In genomic region chr2:200383380-200384110, GRCh38 we compare ENCODE assay signal across 8 cellular contexts.
DNase-seq lines count a peak whose midpoint lies in the region; ATAC-seq and TF ChIP-seq lines count a peak whose summit lies in the region.

No MANE protein-coding gene starts in this region.

- no peak for TF ChIP-seq EP300 in tibial nerve (IDR thresholded peaks at IDR 0.05)

- no peaks in the 10 kb centered on the region for H3K27me3 ChIP-seq in tibial nerve
- no peaks in the 10 kb centered on the region for H3K27me3 ChIP-seq in testis

- DNase-seq in DMS79 (lab: John Stamatoyannopoulos, UW) (peak; percentile 71), LNCaP clone FGC (ENCODE audit: low read depth) (peak; percentile 60), iPS-NIHi11 (ENCODE audit: low spot score) (peak; percentile 47), tibial nerve (ENCODE audit: low spot score in 2 of 2) (no peak), omental fat pad (ENCODE audit: low spot score) (no peak), testis (no peak)
- DNase-seq in activated naive CD8-positive, alpha-beta T cell treated with anti-CD3 and anti-CD28 coated beads, Interleukin-2, amount 10 ng/mL, durations not matched to agents 7 days and 5 days: no peak

- TF ChIP-seq CTCF in LNCaP clone FGC (IDR thresholded peaks at IDR 0.05; ENCODE audit: control insufficient read depth, extremely low read depth, insufficient read depth): no peak
- no peak for TF ChIP-seq CTCF in tibial nerve (IDR thresholded peaks at IDR 0.05)
- TF ChIP-seq CTCF in omental fat pad (IDR thresholded peaks at IDR 0.05): no peak
- TF ChIP-seq CTCF in testis (IDR thresholded peaks at IDR 0.05): no peak

- TF ChIP-seq POLR2A in tibial nerve (IDR thresholded peaks at IDR 0.05) (no peak), testis (IDR thresholded peaks at IDR 0.05) (no peak)

- H3K27ac Mint-ChIP-seq in activated naive CD8-positive, alpha-beta T cell treated with anti-CD3 and anti-CD28 coated beads, Interleukin-2, amount 10 ng/mL, durations not matched to agents 7 days and 5 days: peak overlapping the region; percentile 97

- POLR2A ChIA-PET in activated naive CD8-positive, alpha-beta T cell treated with anti-CD3 and anti-CD28 coated beads, Interleukin-2, amount 10 ng/mL, durations not matched to agents 7 days and 5 days (lab: Charles Lee): interaction anchor here (0.8 to 3.0 kb wide), 4 partner anchors 9 to 85 kb away, joined by 3 to 23 read pairs (median 3); partner anchors contain the start of gene SPATS2L

- H3K36me3 Mint-ChIP-seq in activated naive CD8-positive, alpha-beta T cell treated with anti-CD3 and anti-CD28 coated beads, Interleukin-2, amount 10 ng/mL, durations not matched to agents 7 days and 5 days: peaks cover 32% of the 10 kb centered on the region

- no peaks in the 10 kb centered on the region for H3K27me3 Mint-ChIP-seq in activated naive CD8-positive, alpha-beta T cell treated with anti-CD3 and anti-CD28 coated beads, Interleukin-2, amount 10 ng/mL, durations not matched to agents 7 days and 5 days

- H3K36me3 ChIP-seq in tibial nerve (no peaks in the 10 kb centered on the region), testis (ENCODE audit: low read depth, missing control alignments) (no peaks in the 10 kb centered on the region)

- peaks cover 44% of the 10 kb centered on the region for H3K4me1 Mint-ChIP-seq in activated naive CD8-positive, alpha-beta T cell treated with anti-CD3 and anti-CD28 coated beads, Interleukin-2, amount 10 ng/mL, durations not matched to agents 7 days and 5 days

- WGBS in tibial nerve, 2 donors: 19 to 21% methylated on average over 6 of the region's 6 CpGs
- WGBS in testis, 2 donors: 57 to 58% methylated on average over 6 of the region's 6 CpGs

- peak overlapping the region; percentile 77 for H3K4me3 Mint-ChIP-seq in activated naive CD8-positive, alpha-beta T cell treated with anti-CD3 and anti-CD28 coated beads, Interleukin-2, amount 10 ng/mL, durations not matched to agents 7 days and 5 days

- peaks cover 4% of the 10 kb centered on the region for H3K9me3 Mint-ChIP-seq in activated naive CD8-positive, alpha-beta T cell treated with anti-CD3 and anti-CD28 coated beads, Interleukin-2, amount 10 ng/mL, durations not matched to agents 7 days and 5 days

- intact Hi-C loops in testis (cut with DNase I; ENCODE audit: low total_unique reads): no loop called here

- ATAC-seq in GM21367 (IDR thresholded peaks at IDR 0.05; ENCODE audit: unreplicated experiment): peak; percentile 71
- peak; percentile 94 for ATAC-seq in activated naive CD8-positive, alpha-beta T cell treated with anti-CD3 and anti-CD28 coated beads, Interleukin-2, amount 10 ng/mL, durations not matched to agents 7 days and 5 days (ENCODE audit: low read depth)
- ATAC-seq in omental fat pad (ENCODE audit: low FRiP score): no peak

- H3K4me1 ChIP-seq in tibial nerve (peaks cover 0 to 63% (median 24%) of the 10 kb centered on the region in 4 donors), testis (peaks cover 9% of the 10 kb centered on the region)

- H3K9me3 ChIP-seq in tibial nerve (no peaks in the 10 kb centered on the region), testis (no peaks in the 10 kb centered on the region)

- H3K27ac ChIP-seq in tibial nerve (peak overlapping the region in 3 of 4 donors; percentile 36 to 74 (median 74)), testis (no peak overlapping the region)

- H3K4me3 ChIP-seq in LNCaP clone FGC (ENCODE audit: low read depth, low read length) (peak overlapping the region; percentile 38), tibial nerve (peak overlapping the region in 3 of 4 donors; percentile 8 to 38 (median 16)), testis (no peak overlapping the region)

Comparison
In these comparisons a context has a peak if more than half of its experiments do, and no peak if none do; other contexts are left out.
1. DNase-seq: peak in DMS79 (single experiment), LNCaP clone FGC (single experiment) and iPS-NIHi11 (single experiment); none in activated naive CD8-positive, alpha-beta T cell treated with anti-CD3 and anti-CD28 coated beads, Interleukin-2, amount 10 ng/mL, durations not matched to agents 7 days and 5 days (single experiment), tibial nerve (0 of 2), omental fat pad (single experiment) and testis (single experiment).
2. H3K4me3 ChIP-seq: peak in LNCaP clone FGC (single experiment) and tibial nerve (3 of 4); none in testis (0 of 2).
3. H3K27ac ChIP-seq: peak in tibial nerve (3 of 4); none in testis (0 of 2).